8 cellular contexts compared by ENCODE assay signal in the genomic region with DNA sequence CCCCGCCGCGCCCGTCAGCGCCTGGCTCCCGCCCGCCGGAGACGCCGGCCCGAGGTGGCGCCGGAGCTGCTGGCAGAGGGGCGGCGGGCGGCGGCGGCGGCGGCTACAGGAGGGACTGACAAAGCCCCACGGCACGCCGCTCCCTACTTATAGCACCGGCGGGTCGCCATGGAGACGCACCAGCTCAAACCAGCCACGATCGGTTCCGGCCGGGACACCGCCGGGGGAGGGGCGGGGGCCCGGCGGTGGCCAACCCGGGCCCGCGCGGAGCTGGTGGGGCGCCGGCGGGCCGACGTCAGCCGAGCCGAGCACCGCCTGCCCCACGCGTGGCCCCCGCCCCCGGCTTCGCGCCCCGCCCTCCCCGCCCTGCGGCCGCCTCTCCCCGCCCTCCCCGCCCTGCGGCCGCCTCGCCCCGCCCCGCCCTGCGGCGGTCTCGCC. TPM values are rescaled to one million over a fixed set of nuclear protein-coding genes. Genes with fewer than 3 reads are reported as not detected.
DNase-seq lines count a peak whose midpoint lies in the region; ATAC-seq and TF ChIP-seq lines count a peak whose summit lies in the region.

A gene (minus strand): TSS at position 120 of the 438 bp plus-strand sequence. CDS start 3,295 bp downstream, outside the sequence.

- no peak within 1 kb of the TSS for H2AK5ac ChIP-seq in trophoblast cell (ENCODE audit: low read length)

- H3K4me3 ChIP-seq in trophoblast cell (ENCODE audit: low read depth, low read length), result peak within 1 kb of the TSS; percentile 80
- peak within 1 kb of the TSS; percentile 70 to 98 (median 84) for H3K4me3 ChIP-seq in tibial nerve

- TF ChIP-seq POLR2A in tibial nerve (IDR thresholded peaks at IDR 0.05), result peak; percentile 85 to 87

- H3K36me3 Mint-ChIP-seq in activated naive CD4-positive, alpha-beta T cell treated with anti-CD3 and anti-CD28 coated beads, Interleukin-2, amount 50 U/mL, for 72 hours, result peaks cover 15 to 18% of the 10 kb centered on the region in 2 donors
- no peaks in the 10 kb centered on the region for H3K36me3 Mint-ChIP-seq in glutamatergic neuron (ENCODE audit: unreplicated experiment)

- H2BK12ac ChIP-seq in trophoblast cell (ENCODE audit: low read length), result peak within 1 kb of the TSS; percentile 72

- H3K18ac ChIP-seq in trophoblast cell (ENCODE audit: low read length), result peak within 1 kb of the TSS; percentile 91

- H3K14ac ChIP-seq in trophoblast cell (ENCODE audit: low read length), result peak within 1 kb of the TSS; percentile 94

- DNase-seq in GM10266 (ENCODE audit: extremely low spot score), result peak; percentile 98
- DNase-seq in NCI-H1105 (lab: John Stamatoyannopoulos, UW), result peak; percentile 94
- peak; percentile 96 for DNase-seq in SKM-1 (lab: John Stamatoyannopoulos, UW; ENCODE audit: unreplicated experiment)
- DNase-seq in activated naive CD4-positive, alpha-beta T cell treated with anti-CD3 and anti-CD28 coated beads, Interleukin-2, amount 50 U/mL, for 72 hours (ENCODE audit: low spot score in 2 of 2), result peak; percentile 90 to 92
- DNase-seq in glutamatergic neuron, result peak; percentile 92
- peak in 1 of 2 donors; percentile 79 for DNase-seq in trophoblast cell
- peak; percentile 92 to 94 for DNase-seq in tibial nerve (ENCODE audit: low spot score in 2 of 2)

- H3K4ac ChIP-seq in trophoblast cell (ENCODE audit: low read depth, low read length), result peak within 1 kb of the TSS; percentile 48

- H3K4me1 ChIP-seq in trophoblast cell (ENCODE audit: control insufficient read depth in 1 of 2, insufficient read depth in 2 of 2, low read length in 2 of 2) (peaks cover 6 to 7% of the 10 kb centered on the region in 2 experiments), tibial nerve (peaks cover 0 to 45% (median 13%) of the 10 kb centered on the region in 4 donors)

- H3K9me3 ChIP-seq in trophoblast cell (ENCODE audit: insufficient read depth, low read depth, low read length), result no peaks in the 10 kb centered on the region
- no peaks in the 10 kb centered on the region for H3K9me3 ChIP-seq in tibial nerve

- H4K8ac ChIP-seq in trophoblast cell (ENCODE audit: low read depth, low read length), result peak within 1 kb of the TSS; percentile 93

- peak within 1 kb of the TSS; percentile 67 for H2BK5ac ChIP-seq in trophoblast cell (ENCODE audit: low read depth, low read length, poor library complexity)

- H3K27ac ChIP-seq in trophoblast cell (ENCODE audit: low read depth, low read length) (peak within 1 kb of the TSS; percentile 43), tibial nerve (peak within 1 kb of the TSS; percentile 89 to 99 (median 92))

- H2BK120ac ChIP-seq in trophoblast cell (ENCODE audit: insufficient read depth, low read length, poor library complexity), result peak within 1 kb of the TSS; percentile 90

- WGBS in trophoblast cell (ENCODE audit: extremely low coverage, insufficient coverage, insufficient read length), result no CpG with 5 or more reads among the region's 68 CpGs
- 1% methylated on average over 23 of the region's 68 CpGs; no CpG with 5 or more reads in 1 of the 2 donors for WGBS in tibial nerve, 2 donors

- H3K36me3 ChIP-seq in trophoblast cell (ENCODE audit: control insufficient read depth in 1 of 2, insufficient read depth in 2 of 2, low read length in 2 of 2) (peaks cover 6 to 12% of the 10 kb centered on the region in 2 experiments), tibial nerve (peaks cover 0 to 19% (median 2%) of the 10 kb centered on the region in 3 donors)

- H3K9ac ChIP-seq in trophoblast cell (ENCODE audit: low read length), result peak within 1 kb of the TSS; percentile 63

- H3K4me2 ChIP-seq in trophoblast cell (ENCODE audit: low read length), result peak within 1 kb of the TSS; percentile 71

- H3K27me3 Mint-ChIP-seq in glutamatergic neuron (ENCODE audit: unreplicated experiment), result peaks cover 4% of the 10 kb centered on the region

- peak in 1 of 2 donors; percentile 53 for TF ChIP-seq EP300 in tibial nerve (IDR thresholded peaks at IDR 0.05)

- H4K12ac ChIP-seq in trophoblast cell (ENCODE audit: low read depth, low read length), result peak within 1 kb of the TSS; percentile 57

- peak within 1 kb of the TSS; percentile 79 to 87 for H3K27ac Mint-ChIP-seq in activated naive CD4-positive, alpha-beta T cell treated with anti-CD3 and anti-CD28 coated beads, Interleukin-2, amount 50 U/mL, for 72 hours
- peak within 1 kb of the TSS; percentile 45 for H3K27ac Mint-ChIP-seq in glutamatergic neuron (ENCODE audit: unreplicated experiment)

- no peaks in the 10 kb centered on the region for H3K9me3 Mint-ChIP-seq in activated naive CD4-positive, alpha-beta T cell treated with anti-CD3 and anti-CD28 coated beads, Interleukin-2, amount 50 U/mL, for 72 hours
- peaks cover 6% of the 10 kb centered on the region for H3K9me3 Mint-ChIP-seq in glutamatergic neuron (ENCODE audit: unreplicated experiment)

- no peak within 1 kb of the TSS for H3K23ac ChIP-seq in trophoblast cell (ENCODE audit: low read length)

- peaks cover 4% of the 10 kb centered on the region for H3K79me2 ChIP-seq in trophoblast cell (ENCODE audit: control insufficient read depth, insufficient read depth, low read length, poor library complexity)

- peaks cover 4% of the 10 kb centered on the region for H3K4me1 Mint-ChIP-seq in glutamatergic neuron (ENCODE audit: low read depth, unreplicated experiment)

- peaks cover 12% of the 10 kb centered on the region for H3K79me1 ChIP-seq in trophoblast cell (ENCODE audit: low read length)

- peak within 1 kb of the TSS; percentile 93 for H4K91ac ChIP-seq in trophoblast cell (ENCODE audit: low read depth, low read length)

- H3K27me3 ChIP-seq in trophoblast cell (ENCODE audit: insufficient read depth, low read length) (no peaks in the 10 kb centered on the region), tibial nerve (no peaks in the 10 kb centered on the region)

- ATAC-seq in HG02642 (IDR thresholded peaks at IDR 0.05; ENCODE audit: poor library complexity, unreplicated experiment), result peak; percentile 76
- peak; percentile 60 to 79 for ATAC-seq in activated naive CD4-positive, alpha-beta T cell treated with anti-CD3 and anti-CD28 coated beads, Interleukin-2, amount 50 U/mL, for 72 hours

- no peak for TF ChIP-seq CTCF in GM10266 (IDR thresholded peaks at IDR 0.05; ENCODE audit: control insufficient read depth, insufficient read depth, low read depth, missing control alignments)
- TF ChIP-seq CTCF in glutamatergic neuron (IDR thresholded peaks at IDR 0.05; ENCODE audit: partially characterized antibody, unreplicated experiment), result no peak
- no peak for TF ChIP-seq CTCF in tibial nerve (IDR thresholded peaks at IDR 0.05)

- peak within 1 kb of the TSS; percentile 75 for H2AFZ ChIP-seq in trophoblast cell (ENCODE audit: insufficient read depth, low read length, poor library complexity)

- peak within 1 kb of the TSS; percentile 94 for H3K4me3 Mint-ChIP-seq in glutamatergic neuron (ENCODE audit: unreplicated experiment)

RNA-seq across cellular contexts. Expression of the gene that starts here (rescaled TPM):
- total RNA-seq in activated naive CD4-positive, alpha-beta T cell treated with anti-CD3 and anti-CD28 coated beads, Interleukin-2, amount 50 U/mL, for 72 hours, result 10 to 100 TPM; 75.3 to 84.6 TPM
- 88.0 TPM for total RNA-seq in glutamatergic neuron (ENCODE audit: unreplicated experiment)
- 175 and 189 TPM in 2 replicates for polyA plus RNA-seq in trophoblast cell (2013)
- total RNA-seq in tibial nerve, result 100 to 1,000 TPM in 2 of 4 donors, 10 to 100 TPM in 2; 70.1 to 158 (median 94.8) TPM
